Comparison of ENCODE assay signal across 21 cellular contexts in the genomic region with DNA sequence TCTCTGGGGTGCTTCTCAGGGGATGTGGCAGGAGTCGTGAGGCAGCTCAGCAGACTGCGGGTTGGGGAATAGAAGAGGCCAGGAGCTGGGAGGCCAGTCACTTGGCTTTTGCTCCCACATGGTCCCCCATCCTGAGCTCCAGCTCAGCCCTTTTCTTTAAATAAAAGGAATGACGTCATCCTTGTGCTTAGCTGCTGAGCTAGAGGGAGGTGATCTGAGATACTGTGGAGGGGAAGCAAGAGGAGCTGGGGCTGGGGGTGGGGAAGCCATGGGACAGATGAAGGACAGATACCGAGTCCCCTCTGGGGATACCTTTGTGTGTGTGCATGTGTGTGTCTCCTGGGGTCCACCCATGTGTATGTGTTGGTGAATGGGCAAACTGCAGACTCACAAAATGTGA.
DNase-seq lines count a peak whose midpoint lies in the region; ATAC-seq and TF ChIP-seq lines count a peak whose summit lies in the region.
"Had no signal": no experiment of that assay in that cellular context is flagged by ENCODE, and none has a peak within 500 bp of the region (broad histone marks: within the 10 kb centered on the region; RNA-seq: fewer than 3 reads in every experiment).

No MANE protein-coding gene starts in this region.

- no peaks in the 10 kb centered on the region for H4K20me1 ChIP-seq in osteoblast (ENCODE audit: insufficient read depth, low read length)

- intact Hi-C loops in activated T-helper 1 cell treated with anti-CD3 and anti-CD28 coated beads, Interleukin-12 subunit alpha, Interleukin-12 subunit beta, Interleukin-2, Interleukin-4 antibody, amounts not matched to agents 30 ng/mL and 10 ng/mL and 1 ng/mL, durations not matched to agents 14 hours and 24 hours and 36 hours (cut with micrococcal nuclease): no loop called here

- H3K27ac ChIP-seq in HEK293 (ENCODE audit: extremely low read depth, low read depth, low read length): no peak overlapping the region
- H3K27ac ChIP-seq in cingulate gyrus (ENCODE audit: low read depth, low read length): peak overlapping the region; percentile 90
- H3K27ac ChIP-seq in osteoblast (ENCODE audit: low read depth, low read length): no peak overlapping the region
- H3K27ac ChIP-seq: colonic mucosa, foreskin keratinocyte, PC-9 had no signal

- H3K4me2 ChIP-seq in osteoblast (ENCODE audit: insufficient read depth, low read length): no peak overlapping the region
- H3K4me2 ChIP-seq: PC-9 had no signal

- no peak overlapping the region for H2AFZ ChIP-seq in osteoblast (ENCODE audit: low read length)
- H2AFZ ChIP-seq: PC-9 had no signal

- no peak overlapping the region for H3K4me3 Mint-ChIP-seq in activated T-helper 1 cell treated with anti-CD3 and anti-CD28 coated beads, Interleukin-12 subunit alpha, Interleukin-12 subunit beta, Interleukin-2, Interleukin-4 antibody, amounts not matched to agents 30 ng/mL and 10 ng/mL and 1 ng/mL, durations not matched to agents 14 hours and 24 hours and 36 hours
- H3K4me3 Mint-ChIP-seq: activated CD8-positive, alpha-beta T cell treated with anti-CD3 and anti-CD28 coated beads for 36 hours; activated naive CD8-positive, alpha-beta T cell treated with anti-CD3 and anti-CD28 coated beads, Interleukin-2, amount 50 U/mL, for 24 hours; natural killer cell treated with Interleukin-12 subunit alpha and Interleukin-12 subunit beta and Interleukin-15 and Interleukin-18, amount 100 ng/mL, for 72 hours had no signal

- H3K79me2 ChIP-seq in osteoblast (ENCODE audit: insufficient read depth, low read length): no peaks in the 10 kb centered on the region

- H3K4me3 ChIP-seq in HEK293 (ENCODE audit: low read depth, low read length) (no peak overlapping the region), osteoblast (ENCODE audit: insufficient read depth, low read length) (no peak overlapping the region)
- H3K4me3 ChIP-seq: colonic mucosa, PC-9 had no signal

- H3K4me1 ChIP-seq in HEK293 (ENCODE audit: control insufficient read depth, insufficient read depth, low read length) (no peaks in the 10 kb centered on the region), osteoblast (ENCODE audit: insufficient read depth, low read length) (no peaks in the 10 kb centered on the region)
- H3K4me1 ChIP-seq: colonic mucosa, foreskin keratinocyte had no signal

- ATAC-seq in HG02759 (IDR thresholded peaks at IDR 0.05; ENCODE audit: unreplicated experiment): no peak
- ATAC-seq: activated CD8-positive, alpha-beta T cell treated with anti-CD3 and anti-CD28 coated beads for 36 hours; activated naive CD8-positive, alpha-beta T cell treated with anti-CD3 and anti-CD28 coated beads, Interleukin-2, amount 50 U/mL, for 24 hours; esophagus mucosa; foreskin keratinocyte; natural killer cell treated with Interleukin-12 subunit alpha and Interleukin-12 subunit beta and Interleukin-15 and Interleukin-18, amount 100 ng/mL, for 72 hours; sciatic nerve; stimulated activated naive CD8-positive, alpha-beta T cell treated with anti-CD3 and anti-CD28 coated beads, Interleukin-15, Interleukin-2, amounts not matched to agents 100 U/mL and 50 U/mL, for 24 hours had no signal

- no peaks in the 10 kb centered on the region for H3K36me3 Mint-ChIP-seq in activated T-helper 1 cell treated with anti-CD3 and anti-CD28 coated beads, Interleukin-12 subunit alpha, Interleukin-12 subunit beta, Interleukin-2, Interleukin-4 antibody, amounts not matched to agents 30 ng/mL and 10 ng/mL and 1 ng/mL, durations not matched to agents 14 hours and 24 hours and 36 hours (ENCODE audit: low read depth)
- H3K36me3 Mint-ChIP-seq: natural killer cell treated with Interleukin-12 subunit alpha and Interleukin-12 subunit beta and Interleukin-15 and Interleukin-18, amount 100 ng/mL, for 72 hours had no signal

- no peaks in the 10 kb centered on the region for H3K9me3 Mint-ChIP-seq in activated T-helper 1 cell treated with anti-CD3 and anti-CD28 coated beads, Interleukin-12 subunit alpha, Interleukin-12 subunit beta, Interleukin-2, Interleukin-4 antibody, amounts not matched to agents 30 ng/mL and 10 ng/mL and 1 ng/mL, durations not matched to agents 14 hours and 24 hours and 36 hours
- H3K9me3 Mint-ChIP-seq: activated CD8-positive, alpha-beta T cell treated with anti-CD3 and anti-CD28 coated beads for 36 hours; activated naive CD8-positive, alpha-beta T cell treated with anti-CD3 and anti-CD28 coated beads, Interleukin-2, amount 50 U/mL, for 24 hours; natural killer cell treated with Interleukin-12 subunit alpha and Interleukin-12 subunit beta and Interleukin-15 and Interleukin-18, amount 100 ng/mL, for 72 hours had no signal

- H3K4me1 Mint-ChIP-seq in activated T-helper 1 cell treated with anti-CD3 and anti-CD28 coated beads, Interleukin-12 subunit alpha, Interleukin-12 subunit beta, Interleukin-2, Interleukin-4 antibody, amounts not matched to agents 30 ng/mL and 10 ng/mL and 1 ng/mL, durations not matched to agents 14 hours and 24 hours and 36 hours (ENCODE audit: low read depth): no peaks in the 10 kb centered on the region
- H3K4me1 Mint-ChIP-seq: activated naive CD8-positive, alpha-beta T cell treated with anti-CD3 and anti-CD28 coated beads, Interleukin-2, amount 50 U/mL, for 24 hours had no signal

- H3K9me3 ChIP-seq in HEK293 (ENCODE audit: control insufficient read depth, insufficient read depth, low read depth, low read length) (no peaks in the 10 kb centered on the region), osteoblast (ENCODE audit: low read depth, low read length) (no peaks in the 10 kb centered on the region)
- H3K9me3 ChIP-seq: colonic mucosa had no signal

- CTCF ChIA-PET in HEK293 (lab: Yijun Ruan, JAX): no interaction called here

- H3K27me3 ChIP-seq in osteoblast (ENCODE audit: insufficient read depth, low read length): peaks cover 25% of the 10 kb centered on the region
- H3K27me3 ChIP-seq: colonic mucosa had no signal

- H3K36me3 ChIP-seq in HEK293 (ENCODE audit: control insufficient read depth in 2 of 2, insufficient read depth in 1 of 2, low read length in 2 of 2) (no peaks in the 10 kb centered on the region), osteoblast (ENCODE audit: insufficient read depth, low read length) (no peaks in the 10 kb centered on the region)
- H3K36me3 ChIP-seq: colonic mucosa had no signal

- TF ChIP-seq CTCF in HEK293 (tag by site-specific recombination; IDR thresholded peaks at IDR 0.05) (no peak), osteoblast (IDR thresholded peaks at IDR 0.05; ENCODE audit: extremely low read depth, low read depth, low read length) (no peak)

- no peaks in the 10 kb centered on the region for H3K27me3 Mint-ChIP-seq in activated T-helper 1 cell treated with anti-CD3 and anti-CD28 coated beads, Interleukin-12 subunit alpha, Interleukin-12 subunit beta, Interleukin-2, Interleukin-4 antibody, amounts not matched to agents 30 ng/mL and 10 ng/mL and 1 ng/mL, durations not matched to agents 14 hours and 24 hours and 36 hours (ENCODE audit: insufficient read depth)

- no peak overlapping the region for H3K27ac Mint-ChIP-seq in activated T-helper 1 cell treated with anti-CD3 and anti-CD28 coated beads, Interleukin-12 subunit alpha, Interleukin-12 subunit beta, Interleukin-2, Interleukin-4 antibody, amounts not matched to agents 30 ng/mL and 10 ng/mL and 1 ng/mL, durations not matched to agents 14 hours and 24 hours and 36 hours
- H3K27ac Mint-ChIP-seq: activated CD8-positive, alpha-beta T cell treated with anti-CD3 and anti-CD28 coated beads for 36 hours; activated naive CD8-positive, alpha-beta T cell treated with anti-CD3 and anti-CD28 coated beads, Interleukin-2, amount 50 U/mL, for 24 hours; natural killer cell treated with Interleukin-12 subunit alpha and Interleukin-12 subunit beta and Interleukin-15 and Interleukin-18, amount 100 ng/mL, for 72 hours had no signal

- DNase-seq in OCI-M1 (lab: John Stamatoyannopoulos, UW): peak; percentile 40
- DNase-seq in osteoblast (ENCODE audit: insufficient read length, low spot score, missing footprints): peak; percentile 85
- DNase-seq in NCI-H2029 treated with DMSO at 0.1 percent for 48 hours (lab: John Stamatoyannopoulos, UW): no peak
- no peak for DNase-seq in activated T-helper 1 cell treated with anti-CD3 and anti-CD28 coated beads, Interleukin-12 subunit alpha, Interleukin-12 subunit beta, Interleukin-2, Interleukin-4 antibody, amounts not matched to agents 30 ng/mL and 10 ng/mL and 1 ng/mL, durations not matched to agents 14 hours and 24 hours and 36 hours (ENCODE audit: low spot score)
- DNase-seq: activated CD4-positive, alpha-beta T cell treated with anti-CD3 and anti-CD28 coated beads for 1 hour; activated CD8-positive, alpha-beta T cell treated with anti-CD3 and anti-CD28 coated beads for 36 hours; activated effector memory CD4-positive, alpha-beta T cell treated with Interleukin-2 at 50 U/mL for 16 hours; activated naive CD8-positive, alpha-beta T cell treated with anti-CD3 and anti-CD28 coated beads, Interleukin-2, amount 50 U/mL, for 24 hours; colonic mucosa; foreskin keratinocyte; NCI-H187; SHP77; stimulated activated naive CD8-positive, alpha-beta T cell treated with anti-CD3 and anti-CD28 coated beads, Interleukin-15, Interleukin-2, amounts not matched to agents 100 U/mL and 50 U/mL, for 24 hours; SW 1271 had no signal

- POLR2A ChIA-PET in HEK293 (lab: Yijun Ruan, JAX): no interaction called here

TF ChIP-seq in HEK293, 187 proteins besides CTCF, POLR2A, EP300 and RAD21 (continues in another document):
- TF ChIP-seq SCRT2 (tag by site-specific recombination; IDR thresholded peaks at IDR 0.05) (no peak; the same call in 1 of the 2 replicates), HOXC10 (CRISPR knock-in tag; IDR thresholded peaks at IDR 0.05) (no peak), ZNF654 (tag by site-specific recombination; IDR thresholded peaks at IDR 0.05; ENCODE audit: low read depth) (no peak), SP7 (tag by site-specific recombination; IDR thresholded peaks at IDR 0.05) (0 out of 2 replicates have a peak, but pooled peaks have one; percentile 39), ZNF366 (tag by site-specific recombination; conservative IDR thresholded peaks at IDR 0.05) (0 out of 2 replicates have a peak, but pooled peaks have one; percentile 23), ATF2 (tag by site-specific recombination; IDR thresholded peaks at IDR 0.05; ENCODE audit: low read depth) (peak; percentile 98), ZNF510 (tag by site-specific recombination; IDR thresholded peaks at IDR 0.05; ENCODE audit: insufficient replicate concordance) (no peak), GLIS2 (tag by site-specific recombination; IDR thresholded peaks at IDR 0.05) (0 out of 2 replicates have a peak, but pooled peaks have one; percentile 21)

Comparison
In these comparisons a context has a peak if more than half of its experiments do, and no peak if none do; other contexts are left out.
1. DNase-seq: peak in OCI-M1 (single experiment) and osteoblast (single experiment); none in NCI-H2029 treated with DMSO at 0.1 percent for 48 hours (single experiment) and activated T-helper 1 cell treated with anti-CD3 and anti-CD28 coated beads, Interleukin-12 subunit alpha, Interleukin-12 subunit beta, Interleukin-2, Interleukin-4 antibody, amounts not matched to agents 30 ng/mL and 10 ng/mL and 1 ng/mL, durations not matched to agents 14 hours and 24 hours and 36 hours (single experiment).